26 cellular contexts compared by ENCODE assay signal in the genomic region with DNA sequence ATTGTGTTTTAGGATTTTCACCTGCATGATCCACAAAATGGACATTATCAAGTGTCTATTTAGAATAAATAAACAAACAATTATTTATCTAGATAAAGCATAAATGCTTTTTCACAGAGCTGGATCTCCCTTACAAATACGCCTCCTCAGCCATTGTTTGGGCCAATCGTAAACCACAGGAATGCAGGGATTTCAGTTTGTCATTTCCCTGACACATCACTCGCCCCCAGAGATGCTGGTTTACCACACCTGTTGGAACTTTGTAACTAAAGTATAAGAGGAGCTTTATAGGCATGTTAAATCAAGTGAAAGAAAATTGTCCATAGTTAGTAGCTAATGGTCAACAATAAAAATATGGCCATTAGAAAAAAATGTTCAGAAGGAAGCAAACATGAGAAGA. TPM values are rescaled to one million over a fixed set of nuclear protein-coding genes. Genes with fewer than 3 reads are reported as not detected.
"Had no signal": no experiment of that assay in that cellular context is flagged by ENCODE, and none has a peak within 500 bp of the region (broad histone marks: within the 10 kb centered on the region; RNA-seq: fewer than 3 reads in every experiment).

No MANE protein-coding gene starts in this region.

- DNase-seq: activated CD4-positive, alpha-beta T cell treated with anti-CD3 and anti-CD28 coated beads, Interleukin-2, amount 10 ng/mL, durations not matched to agents 7 days and 5 days; activated CD4-positive, CD25-positive, alpha-beta regulatory T cell; activated CD8-positive, alpha-beta memory T cell treated with anti-CD3 and anti-CD28 coated beads, Interleukin-2, amount 50 U/mL, for 4 hours; activated effector memory CD4-positive, alpha-beta T cell treated with Interleukin-2 at 50 U/mL for 16 hours; activated naive CD4-positive, alpha-beta T cell treated with anti-CD3 and anti-CD28 coated beads, Interleukin-2, amount 10 ng/mL, durations not matched to agents 7 days and 5 days; activated naive CD8-positive, alpha-beta T cell treated with anti-CD3 and anti-CD28 coated beads, Interleukin-2, amount 50 U/mL, for 24 hours; activated T-cell treated with anti-CD3 and anti-CD28 coated beads, Interleukin-2, amount 50 U/mL, for 4 hours; aorta; dermis blood vessel endothelial cell; effector memory CD4-positive, alpha-beta T cell; esophagus squamous epithelium; midbrain; occipital lobe; posterior cingulate gyrus; retina; stimulated activated naive CD8-positive, alpha-beta T cell treated with anti-CD3 and anti-CD28 coated beads, Interleukin-15, Interleukin-2, amounts not matched to agents 100 U/mL and 50 U/mL, for 24 hours; substantia nigra; tibial artery; uterus had no signal

- H3K4me3 ChIP-seq: cardiac muscle cell, esophagus squamous epithelium, hepatocyte, lung, tibial artery, uterus had no signal

- H3K27ac Mint-ChIP-seq: activated CD4-positive, alpha-beta T cell treated with anti-CD3 and anti-CD28 coated beads, Interleukin-2, amount 10 ng/mL, durations not matched to agents 7 days and 5 days; activated naive CD4-positive, alpha-beta T cell treated with anti-CD3 and anti-CD28 coated beads, Interleukin-2, amount 10 ng/mL, durations not matched to agents 7 days and 5 days; activated naive CD8-positive, alpha-beta T cell treated with anti-CD3 and anti-CD28 coated beads, Interleukin-2, amount 50 U/mL, for 24 hours; T-helper 2 cell treated with Interferon-gamma antibody and Interleukin-4, amounts not matched to agents 5 μg/mL and 100 μg/mL, for 36 hours had no signal

- H3K9me3 ChIP-seq: esophagus squamous epithelium, tibial artery, uterus had no signal

- H3K4me1 ChIP-seq: esophagus squamous epithelium, tibial artery, uterus had no signal

- H3K9me3 Mint-ChIP-seq: activated CD4-positive, alpha-beta T cell treated with anti-CD3 and anti-CD28 coated beads, Interleukin-2, amount 10 ng/mL, durations not matched to agents 7 days and 5 days; activated naive CD4-positive, alpha-beta T cell treated with anti-CD3 and anti-CD28 coated beads, Interleukin-2, amount 10 ng/mL, durations not matched to agents 7 days and 5 days; activated naive CD8-positive, alpha-beta T cell treated with anti-CD3 and anti-CD28 coated beads, Interleukin-2, amount 50 U/mL, for 24 hours; activated T-cell treated with anti-CD3 and anti-CD28 coated beads, Interleukin-2, amount 50 U/mL, for 4 hours; T-helper 2 cell treated with Interferon-gamma antibody and Interleukin-4, amounts not matched to agents 5 μg/mL and 100 μg/mL, for 36 hours had no signal

- H3K36me3 ChIP-seq: cardiac muscle cell, esophagus squamous epithelium, tibial artery, uterus had no signal

- H3K36me3 Mint-ChIP-seq: activated naive CD4-positive, alpha-beta T cell treated with anti-CD3 and anti-CD28 coated beads, Interleukin-2, amount 10 ng/mL, durations not matched to agents 7 days and 5 days had no signal

- H3K27me3 ChIP-seq: cardiac muscle cell, esophagus squamous epithelium, hepatocyte, tibial artery, uterus had no signal

- ATAC-seq: activated naive CD8-positive, alpha-beta T cell treated with anti-CD3 and anti-CD28 coated beads, Interleukin-2, amount 50 U/mL, for 24 hours; activated T-cell treated with anti-CD3 and anti-CD28 coated beads, Interleukin-2, amount 50 U/mL, for 4 hours; stimulated activated naive CD8-positive, alpha-beta T cell treated with anti-CD3 and anti-CD28 coated beads, Interleukin-15, Interleukin-2, amounts not matched to agents 100 U/mL and 50 U/mL, for 24 hours had no signal

- H3K27me3 Mint-ChIP-seq: activated naive CD4-positive, alpha-beta T cell treated with anti-CD3 and anti-CD28 coated beads, Interleukin-2, amount 10 ng/mL, durations not matched to agents 7 days and 5 days had no signal

- H3K27ac ChIP-seq: cardiac muscle cell, esophagus squamous epithelium, hepatocyte, tibial artery, uterus had no signal

- FAIRE-seq: endothelial cell of umbilical vein had no signal

- H3K4me3 Mint-ChIP-seq: activated CD4-positive, alpha-beta T cell treated with anti-CD3 and anti-CD28 coated beads, Interleukin-2, amount 10 ng/mL, durations not matched to agents 7 days and 5 days; activated naive CD4-positive, alpha-beta T cell treated with anti-CD3 and anti-CD28 coated beads, Interleukin-2, amount 10 ng/mL, durations not matched to agents 7 days and 5 days; activated naive CD8-positive, alpha-beta T cell treated with anti-CD3 and anti-CD28 coated beads, Interleukin-2, amount 50 U/mL, for 24 hours; activated T-cell treated with anti-CD3 and anti-CD28 coated beads, Interleukin-2, amount 50 U/mL, for 4 hours; T-helper 2 cell treated with Interferon-gamma antibody and Interleukin-4, amounts not matched to agents 5 μg/mL and 100 μg/mL, for 36 hours had no signal

RNA-seq across cellular contexts. Expression of a gene that starts 40.3 kb away (rescaled TPM):
- total RNA-seq: activated CD4-positive, alpha-beta T cell treated with anti-CD3 and anti-CD28 coated beads, Interleukin-2, amount 10 ng/mL, durations not matched to agents 7 days and 5 days; activated T-cell treated with anti-CD3 and anti-CD28 coated beads, Interleukin-2, amount 50 U/mL, for 4 hours; chondrocyte; dermis blood vessel endothelial cell; esophagus squamous epithelium; fibroblast of villous mesenchyme had no signal
